In genomic region chr12:111687255-111687654, GRCh38 we compare ENCODE assay signal across 9 cellular contexts. TPM values are rescaled to one million over a fixed set of nuclear protein-coding genes. Genes with fewer than 3 reads are reported as not detected.
DNase-seq lines count a peak whose midpoint lies in the region; ATAC-seq and TF ChIP-seq lines count a peak whose summit lies in the region.
"Had no signal": no experiment of that assay in that cellular context is flagged by ENCODE, and none has a peak within 500 bp of the region (broad histone marks: within the 10 kb centered on the region; RNA-seq: fewer than 3 reads in every experiment).

No MANE protein-coding gene starts in this region.

- ATAC-seq in GM21381 (IDR thresholded peaks at IDR 0.05; ENCODE audit: unreplicated experiment) (no peak), HG02678 (IDR thresholded peaks at IDR 0.05; ENCODE audit: unreplicated experiment) (no peak), GM18505 (IDR thresholded peaks at IDR 0.05; ENCODE audit: unreplicated experiment) (no peak)

- TF ChIP-seq CTCF in A673 (conservative IDR thresholded peaks at IDR 0.05; ENCODE audit: low read depth, low read length) (no peak), GM13977 (IDR thresholded peaks at IDR 0.05; ENCODE audit: extremely low read depth, insufficient read depth, missing control alignments) (peak; percentile 45), glutamatergic neuron (IDR thresholded peaks at IDR 0.05; ENCODE audit: partially characterized antibody, unreplicated experiment) (no peak)

- POLR2A ChIA-PET in A673 (lab: Charles Lee; ENCODE audit: low non-redundant PET) = no interaction called here

- no peaks in the 10 kb centered on the region for H3K27me3 Mint-ChIP-seq in glutamatergic neuron (ENCODE audit: unreplicated experiment)

- H3K4me1 Mint-ChIP-seq in glutamatergic neuron (ENCODE audit: low read depth, unreplicated experiment) = peaks cover 9% of the 10 kb centered on the region

- H3K9me3 Mint-ChIP-seq in glutamatergic neuron (ENCODE audit: unreplicated experiment) = peaks cover 4% of the 10 kb centered on the region

- H3K4me1 ChIP-seq in A673 (ENCODE audit: insufficient read depth, low read length, poor library complexity, severe bottlenecking) (peaks cover 6% of the 10 kb centered on the region), SJSA1 (replicated peaks) (peaks cover 14% of the 10 kb centered on the region)

- DNase-seq in A673 (ENCODE audit: low spot score) = no peak
- DNase-seq in GM13977 (ENCODE audit: low spot score) = peak; percentile 38
- DNase-seq in SJSA1 (ENCODE audit: low read depth in 1 of 2, low spot score in 2 of 2) = no peak
- no peak for DNase-seq in glutamatergic neuron
- no peak for DNase-seq in COLO829 (ENCODE audit: low spot score)

- in situ Hi-C loops in GM13977 (cut with MboI; ENCODE audit: low pct_unique_long_range_greater_than_20kb, low sequenced_read_pairs, unreplicated experiment) = no loop called here

- BruUV-seq in A673 (replicated peaks; lab: Mats Ljungman, UMichigan) = no TSS peak

- H3K27me3 ChIP-seq in A673 (replicated peaks; ENCODE audit: insufficient read depth, low read depth, low read length, poor library complexity) (no peaks in the 10 kb centered on the region), SJSA1 (replicated peaks) (no peaks in the 10 kb centered on the region)
- H3K27me3 ChIP-seq: right atrium auricular region had no signal

- CTCF ChIA-PET in A673 (lab: Charles Lee) = no interaction called here

- peaks cover 7% of the 10 kb centered on the region for H3K36me3 ChIP-seq in A673 (ENCODE audit: insufficient read depth, low read length, poor library complexity, severe bottlenecking)
- peaks cover 16% of the 10 kb centered on the region for H3K36me3 ChIP-seq in SJSA1

- H3K4me3 Mint-ChIP-seq in glutamatergic neuron (ENCODE audit: unreplicated experiment) = peak overlapping the region; percentile 94

- H3K4me3 ChIP-seq in A673 (ENCODE audit: low read depth, low read length, poor library complexity, severe bottlenecking) = peak overlapping the region; percentile 70
- H3K4me3 ChIP-seq in SJSA1 = peak overlapping the region; percentile 74; the same call in 1 of the 2 replicates

- H3K27ac Mint-ChIP-seq in glutamatergic neuron (ENCODE audit: unreplicated experiment) = no peak overlapping the region

- intact Hi-C loops in A673 (cut with micrococcal nuclease; ENCODE audit: unreplicated experiment) = no loop called here

- no peak overlapping the region for H3K27ac ChIP-seq in A673 (ENCODE audit: low read depth, low read length, poor library complexity, severe bottlenecking)
- H3K27ac ChIP-seq in SJSA1 = no peak overlapping the region

- TF ChIP-seq POLR2A in GM18505 (IDR thresholded peaks at IDR 0.05; ENCODE audit: borderline replicate concordance, extremely low read depth, insufficient read depth, insufficient read length) = no peak

- no peaks in the 10 kb centered on the region for H3K9me3 ChIP-seq in A673 (ENCODE audit: low read depth, low read length, poor library complexity, severe bottlenecking)
- no peaks in the 10 kb centered on the region for H3K9me3 ChIP-seq in SJSA1 (replicated peaks)
- H3K9me3 ChIP-seq: right atrium auricular region had no signal

- peaks cover 3% of the 10 kb centered on the region for H3K36me3 Mint-ChIP-seq in glutamatergic neuron (ENCODE audit: unreplicated experiment)

RNA-seq across cellular contexts. Expression of gene ACAD10, which starts 1.4 kb away (rescaled TPM):
- 32.9 and 38.8 TPM in 2 replicates for total RNA-seq in A673 (2021)
- 1.6 and 4.2 TPM in 2 replicates for total RNA-seq in SJSA1 (2014; rRNA removed; shearing (Covaris generic))
- total RNA-seq in glutamatergic neuron (ENCODE audit: unreplicated experiment) = 35.9 TPM

RNA-seq across cellular contexts. Expression of gene BRAP, which starts 1.5 kb away (rescaled TPM):
- total RNA-seq in A673 (2021) = 23.6 and 23.9 TPM in 2 replicates
- total RNA-seq in SJSA1 (2014; rRNA removed; shearing (Covaris generic)) = 12.9 and 18.4 TPM in 2 replicates
- 26.1 TPM for total RNA-seq in glutamatergic neuron (ENCODE audit: unreplicated experiment)
